In genomic region chr17:76709077-76709950, GRCh38 we compare ENCODE assay signal across 1 cellular context.
TF ChIP-seq lines count a peak whose summit lies in the region.

No MANE protein-coding gene starts in this region.

TF ChIP-seq in HepG2, 621 proteins besides CTCF, POLR2A, EP300 and RAD21 (continued from another document and continues in another):
- TF ChIP-seq HNF1A (IDR thresholded peaks at IDR 0.05; ENCODE audit: low read depth): no peak
- TF ChIP-seq HNF1A (CRISPR knock-in tag; IDR thresholded peaks at IDR 0.05; ENCODE audit: borderline replicate concordance): no peak
- TF ChIP-seq ZNF660 (CRISPR knock-in tag; IDR thresholded peaks at IDR 0.05; ENCODE audit: borderline replicate concordance, low read depth): 0 out of 2 replicates have a peak, but pooled peaks have one; percentile 40
- TF ChIP-seq SRSF1 (optimal IDR thresholded peaks at IDR 0.05; ENCODE audit: low read depth, low read length): peak; percentile 40
- 0 out of 2 replicates have a peak, but pooled peaks have one; percentile 16 for TF ChIP-seq ZBTB7A (CRISPR knock-in tag; IDR thresholded peaks at IDR 0.05)
- 0 out of 2 replicates have a peak, but pooled peaks have one; percentile 74 for TF ChIP-seq PAX8 (CRISPR knock-in tag; IDR thresholded peaks at IDR 0.05; ENCODE audit: borderline replicate concordance)
- TF ChIP-seq HNRNPK (IDR thresholded peaks at IDR 0.05; ENCODE audit: low read depth, low read length, poor library complexity, severe bottlenecking): no peak
- peak; percentile 14; the same call in 1 of the 2 replicates for TF ChIP-seq MXD1 (CRISPR knock-in tag; IDR thresholded peaks at IDR 0.05)
- TF ChIP-seq MXI1 (IDR thresholded peaks at IDR 0.05; ENCODE audit: borderline replicate concordance, low read depth, low read length): peak; percentile 17; the same call in 1 of the 3 replicates
- TF ChIP-seq GABPA (IDR thresholded peaks at IDR 0.05; ENCODE audit: low read depth, low read length): no peak
- no peak for TF ChIP-seq GABPA (CRISPR knock-in tag; IDR thresholded peaks at IDR 0.05; ENCODE audit: low read depth)
- TF ChIP-seq SALL1 (CRISPR knock-in tag; IDR thresholded peaks at IDR 0.05): peak; percentile 8; the same call in 1 of the 2 replicates
- no peak for TF ChIP-seq FOXP1 (IDR thresholded peaks at IDR 0.05)
- no peak for TF ChIP-seq FOXP1 (CRISPR knock-in tag; IDR thresholded peaks at IDR 0.05)
- peak; percentile 8; the same call in 1 of the 2 replicates for TF ChIP-seq RXRB (CRISPR knock-in tag; IDR thresholded peaks at IDR 0.05; ENCODE audit: borderline replicate concordance)
- TF ChIP-seq ZFY (CRISPR knock-in tag; IDR thresholded peaks at IDR 0.05): 0 out of 2 replicates have a peak, but pooled peaks have one; percentile 21
- 0 out of 2 replicates have a peak, but pooled peaks have one; percentile 27 for TF ChIP-seq ZNF556 (CRISPR knock-in tag; IDR thresholded peaks at IDR 0.05; ENCODE audit: borderline replicate concordance)
- no peak for TF ChIP-seq E2F1 (CRISPR knock-in tag; IDR thresholded peaks at IDR 0.05)
- 0 out of 2 replicates have a peak, but pooled peaks have one; percentile 24 for TF ChIP-seq ZNF580 (CRISPR knock-in tag; IDR thresholded peaks at IDR 0.05; ENCODE audit: borderline replicate concordance, low read depth)
- TF ChIP-seq ZNF142 (CRISPR knock-in tag; IDR thresholded peaks at IDR 0.05): no peak
- TF ChIP-seq ZNF12 (CRISPR knock-in tag; IDR thresholded peaks at IDR 0.05): no peak
- no peak for TF ChIP-seq ZNF710 (CRISPR knock-in tag; IDR thresholded peaks at IDR 0.05; ENCODE audit: borderline replicate concordance)
- TF ChIP-seq ZNF572 (CRISPR knock-in tag; IDR thresholded peaks at IDR 0.05): 0 out of 2 replicates have a peak, but pooled peaks have one; percentile 33
- 0 out of 2 replicates have a peak, but pooled peaks have one; percentile 24 for TF ChIP-seq MTA1 (CRISPR knock-in tag; IDR thresholded peaks at IDR 0.05; ENCODE audit: borderline replicate concordance)
- TF ChIP-seq GPBP1L1 (CRISPR knock-in tag; IDR thresholded peaks at IDR 0.05): no peak
- no peak for TF ChIP-seq KLF12 (CRISPR knock-in tag; IDR thresholded peaks at IDR 0.05; ENCODE audit: borderline replicate concordance)
- 0 out of 2 replicates have a peak, but pooled peaks have one; percentile 17 for TF ChIP-seq FOXK1 (CRISPR knock-in tag; IDR thresholded peaks at IDR 0.05; ENCODE audit: borderline replicate concordance, low read depth)
- 0 out of 2 replicates have a peak, but pooled peaks have one; percentile 24 for TF ChIP-seq MTERF4 (CRISPR knock-in tag; IDR thresholded peaks at IDR 0.05)
- no peak for TF ChIP-seq DBP (CRISPR knock-in tag; IDR thresholded peaks at IDR 0.05; ENCODE audit: not compliant biosample characterization)
- peak; percentile 72 for TF ChIP-seq CHD2 (IDR thresholded peaks at IDR 0.05; ENCODE audit: low read depth, low read length)
- no peak for TF ChIP-seq U2AF1 (optimal IDR thresholded peaks at IDR 0.05; ENCODE audit: low read depth, low read length)
- 0 out of 2 replicates have a peak, but pooled peaks have one; percentile 23 for TF ChIP-seq PITX1 (CRISPR knock-in tag; IDR thresholded peaks at IDR 0.05)
- TF ChIP-seq TEAD2 (CRISPR knock-in tag; IDR thresholded peaks at IDR 0.05): no peak
- no peak for TF ChIP-seq TOE1 (CRISPR knock-in tag; IDR thresholded peaks at IDR 0.05)
